In genomic region chr9:93810028-93810971, GRCh38 we compare ENCODE assay signal across 2 cellular contexts.
TF ChIP-seq lines count a peak whose summit lies in the region.

No MANE protein-coding gene starts in this region.

TF ChIP-seq in SK-N-SH, 30 proteins besides CTCF, POLR2A, EP300 and RAD21 (continued from another document):
- TF ChIP-seq GATA2 (CRISPR knock-in tag; IDR thresholded peaks at IDR 0.05): no peak

TF ChIP-seq in SK-N-SH treated with all-trans-retinoic acid at 6 μM for 48 hours, 23 proteins besides CTCF, POLR2A, EP300 and RAD21 (continued from another document):
- TF ChIP-seq POU6F1 (CRISPR knock-in tag; IDR thresholded peaks at IDR 0.05; ENCODE audit: borderline replicate concordance, low read depth) (no peak), ZNF8 (CRISPR knock-in tag; IDR thresholded peaks at IDR 0.05) (no peak), TOX (CRISPR knock-in tag; IDR thresholded peaks at IDR 0.05; ENCODE audit: borderline replicate concordance) (no peak), SNAI2 (CRISPR knock-in tag; IDR thresholded peaks at IDR 0.05) (no peak), TSHZ2 (CRISPR knock-in tag; IDR thresholded peaks at IDR 0.05) (no peak), ZFP3 (CRISPR knock-in tag; IDR thresholded peaks at IDR 0.05) (no peak), ZC3H10 (CRISPR knock-in tag; IDR thresholded peaks at IDR 0.05) (no peak)
